In the genomic region with DNA sequence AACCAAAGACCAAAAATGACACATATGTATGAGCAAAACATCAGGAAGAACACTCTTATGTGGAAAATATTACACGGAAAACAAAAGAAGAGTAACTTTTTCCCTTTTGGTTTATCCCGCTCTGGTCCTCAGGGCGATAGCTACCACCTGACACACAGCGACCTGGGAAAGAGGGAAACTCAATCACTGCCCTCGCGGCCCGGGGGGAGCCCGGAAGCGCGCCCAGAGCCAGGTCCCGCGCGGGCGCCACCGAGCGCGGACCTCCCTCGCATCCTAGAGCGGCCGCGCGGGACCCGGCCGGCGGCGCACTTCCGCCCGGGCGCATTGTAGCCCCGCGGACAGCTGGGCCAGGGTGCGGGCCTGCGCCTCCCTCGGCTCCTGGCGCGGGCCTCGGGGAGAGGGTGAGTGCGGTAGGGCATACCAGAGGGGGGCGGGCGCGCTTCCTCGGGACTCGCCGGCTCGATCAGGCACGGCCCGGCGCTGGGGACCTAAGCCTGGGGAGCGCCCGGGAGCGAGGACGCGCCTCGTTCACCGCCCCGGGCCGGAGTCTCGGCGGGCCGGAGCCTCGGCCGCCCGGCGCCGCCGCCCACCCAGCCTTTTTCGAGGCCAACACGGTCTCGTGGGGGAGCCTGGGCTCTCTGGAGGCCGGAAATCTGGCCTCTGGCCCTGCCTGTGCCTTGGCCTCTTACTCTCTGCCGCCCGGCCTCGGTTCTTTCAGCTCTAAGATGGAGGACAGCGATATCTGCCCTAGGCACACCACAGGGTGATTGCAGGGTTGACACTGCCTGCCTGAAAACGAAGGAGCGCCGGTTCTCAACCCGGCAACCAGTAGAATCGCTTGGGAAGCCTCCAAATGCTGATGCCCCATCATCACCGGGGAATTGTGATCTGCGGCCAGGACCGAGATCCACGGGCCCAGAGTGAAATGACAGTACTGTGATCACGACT, we compare ENCODE assay signal across 1 cellular context.
TF ChIP-seq lines count a peak whose summit lies in the region.

Gene ELAC1 (plus strand): TSS at position 327 of the 948 bp plus-strand sequence. CDS start 6,365 bp downstream, outside the sequence.

TF ChIP-seq in HepG2, 621 proteins besides CTCF, POLR2A, EP300 and RAD21 (continued from another document and continues in another):
- TF ChIP-seq TCF12 (IDR thresholded peaks at IDR 0.05) (no peak), TCF12 (CRISPR knock-in tag; IDR thresholded peaks at IDR 0.05) (peak; percentile 56; the same call in 1 of the 2 replicates), ZBTB7A (CRISPR knock-in tag; IDR thresholded peaks at IDR 0.05) (no peak), TRIM24 (CRISPR knock-in tag; IDR thresholded peaks at IDR 0.05) (no peak), KLF16 (CRISPR knock-in tag; IDR thresholded peaks at IDR 0.05) (no peak; a peak in 1 of 4 replicates), ZNF10 (CRISPR knock-in tag; IDR thresholded peaks at IDR 0.05; ENCODE audit: borderline replicate concordance, low read depth) (no peak), ZNF546 (CRISPR knock-in tag; conservative IDR thresholded peaks at IDR 0.05) (no peak), KDM6A (CRISPR knock-in tag; IDR thresholded peaks at IDR 0.05; ENCODE audit: low read depth) (no peak), HES4 (CRISPR knock-in tag; IDR thresholded peaks at IDR 0.05; ENCODE audit: borderline replicate concordance) (peak; percentile 70; the same call in 1 of the 2 replicates), FLYWCH1 (CRISPR knock-in tag; IDR thresholded peaks at IDR 0.05) (peak; percentile 77; the same call in 1 of the 2 replicates), PREB (CRISPR knock-in tag; IDR thresholded peaks at IDR 0.05) (no peak), ETV5 (CRISPR knock-in tag; IDR thresholded peaks at IDR 0.05; ENCODE audit: borderline replicate concordance) (peak; percentile 85; the same call in 1 of the 2 replicates), PRPF4 (IDR thresholded peaks at IDR 0.05; ENCODE audit: low read depth, low read length, poor library complexity, severe bottlenecking) (no peak), HDAC2 (CRISPR knock-in tag; IDR thresholded peaks at IDR 0.05) (no peak), ZNF615 (CRISPR knock-in tag; IDR thresholded peaks at IDR 0.05; ENCODE audit: borderline replicate concordance) (no peak), ZEB1 (IDR thresholded peaks at IDR 0.05; ENCODE audit: insufficient replicate concordance, low read depth) (no peak), ZNF20 (CRISPR knock-in tag; IDR thresholded peaks at IDR 0.05) (no peak), ONECUT2 (CRISPR knock-in tag; IDR thresholded peaks at IDR 0.05) (no peak), IRF9 (CRISPR knock-in tag; IDR thresholded peaks at IDR 0.05; ENCODE audit: borderline replicate concordance) (peak; percentile 57; the same call in 1 of the 2 replicates), ZNF543 (CRISPR knock-in tag; IDR thresholded peaks at IDR 0.05) (peak; percentile 55; the same call in 1 of the 2 replicates), FOXP1 (IDR thresholded peaks at IDR 0.05) (no peak), FOXP1 (CRISPR knock-in tag; IDR thresholded peaks at IDR 0.05) (no peak), GMEB1 (CRISPR knock-in tag; IDR thresholded peaks at IDR 0.05; ENCODE audit: borderline replicate concordance) (no peak), SRSF4 (IDR thresholded peaks at IDR 0.05; ENCODE audit: low read depth, low read length, poor library complexity, severe bottlenecking) (no peak), ZBTB7B (CRISPR knock-in tag; IDR thresholded peaks at IDR 0.05) (peak; percentile 45; the same call in 1 of the 2 replicates), ZNF891 (CRISPR knock-in tag; IDR thresholded peaks at IDR 0.05) (0 out of 2 replicates have a peak, but pooled peaks have one; percentile 39), ZNF549 (CRISPR knock-in tag; IDR thresholded peaks at IDR 0.05) (no peak), RNF219 (CRISPR knock-in tag; IDR thresholded peaks at IDR 0.05) (no peak), ZNF225 (CRISPR knock-in tag; IDR thresholded peaks at IDR 0.05) (no peak), ZNF850 (CRISPR knock-in tag; conservative IDR thresholded peaks at IDR 0.05) (peak; percentile 79; the same call in 1 of the 2 replicates), ZNF776 (CRISPR knock-in tag; IDR thresholded peaks at IDR 0.05) (no peak; the same call in 1 of the 2 replicates)
- TF ChIP-seq, protein P1, sequence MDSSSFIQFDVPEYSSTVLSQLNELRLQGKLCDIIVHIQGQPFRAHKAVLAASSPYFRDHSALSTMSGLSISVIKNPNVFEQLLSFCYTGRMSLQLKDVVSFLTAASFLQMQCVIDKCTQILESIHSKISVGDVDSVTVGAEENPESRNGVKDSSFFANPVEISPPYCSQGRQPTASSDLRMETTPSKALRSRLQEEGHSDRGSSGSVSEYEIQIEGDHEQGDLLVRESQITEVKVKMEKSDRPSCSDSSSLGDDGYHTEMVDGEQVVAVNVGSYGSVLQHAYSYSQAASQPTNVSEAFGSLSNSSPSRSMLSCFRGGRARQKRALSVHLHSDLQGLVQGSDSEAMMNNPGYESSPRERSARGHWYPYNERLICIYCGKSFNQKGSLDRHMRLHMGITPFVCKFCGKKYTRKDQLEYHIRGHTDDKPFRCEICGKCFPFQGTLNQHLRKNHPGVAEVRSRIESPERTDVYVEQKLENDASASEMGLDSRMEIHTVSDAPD (CRISPR knock-in tag; IDR thresholded peaks at IDR 0.05): peak; percentile 29; the same call in 1 of the 2 replicates
- TF ChIP-seq, protein P2, sequence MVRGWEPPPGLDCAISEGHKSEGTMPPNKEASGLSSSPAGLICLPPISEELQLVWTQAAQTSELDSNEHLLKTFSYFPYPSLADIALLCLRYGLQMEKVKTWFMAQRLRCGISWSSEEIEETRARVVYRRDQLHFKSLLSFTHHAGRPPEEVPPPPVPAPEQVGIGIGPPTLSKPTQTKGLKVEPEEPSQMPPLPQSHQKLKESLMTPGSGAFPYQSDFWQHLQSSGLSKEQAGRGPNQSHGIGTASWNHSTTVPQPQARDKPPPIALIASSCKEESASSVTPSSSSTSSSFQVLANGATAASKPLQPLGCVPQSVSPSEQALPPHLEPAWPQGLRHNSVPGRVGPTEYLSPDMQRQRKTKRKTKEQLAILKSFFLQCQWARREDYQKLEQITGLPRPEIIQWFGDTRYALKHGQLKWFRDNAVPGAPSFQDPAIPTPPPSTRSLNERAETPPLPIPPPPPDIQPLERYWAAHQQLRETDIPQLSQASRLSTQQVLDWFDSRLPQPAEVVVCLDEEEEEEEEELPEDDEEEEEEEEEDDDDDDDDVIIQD (CRISPR knock-in tag; IDR thresholded peaks at IDR 0.05; ENCODE audit: low read depth): no peak
- TF ChIP-seq, protein P3, sequence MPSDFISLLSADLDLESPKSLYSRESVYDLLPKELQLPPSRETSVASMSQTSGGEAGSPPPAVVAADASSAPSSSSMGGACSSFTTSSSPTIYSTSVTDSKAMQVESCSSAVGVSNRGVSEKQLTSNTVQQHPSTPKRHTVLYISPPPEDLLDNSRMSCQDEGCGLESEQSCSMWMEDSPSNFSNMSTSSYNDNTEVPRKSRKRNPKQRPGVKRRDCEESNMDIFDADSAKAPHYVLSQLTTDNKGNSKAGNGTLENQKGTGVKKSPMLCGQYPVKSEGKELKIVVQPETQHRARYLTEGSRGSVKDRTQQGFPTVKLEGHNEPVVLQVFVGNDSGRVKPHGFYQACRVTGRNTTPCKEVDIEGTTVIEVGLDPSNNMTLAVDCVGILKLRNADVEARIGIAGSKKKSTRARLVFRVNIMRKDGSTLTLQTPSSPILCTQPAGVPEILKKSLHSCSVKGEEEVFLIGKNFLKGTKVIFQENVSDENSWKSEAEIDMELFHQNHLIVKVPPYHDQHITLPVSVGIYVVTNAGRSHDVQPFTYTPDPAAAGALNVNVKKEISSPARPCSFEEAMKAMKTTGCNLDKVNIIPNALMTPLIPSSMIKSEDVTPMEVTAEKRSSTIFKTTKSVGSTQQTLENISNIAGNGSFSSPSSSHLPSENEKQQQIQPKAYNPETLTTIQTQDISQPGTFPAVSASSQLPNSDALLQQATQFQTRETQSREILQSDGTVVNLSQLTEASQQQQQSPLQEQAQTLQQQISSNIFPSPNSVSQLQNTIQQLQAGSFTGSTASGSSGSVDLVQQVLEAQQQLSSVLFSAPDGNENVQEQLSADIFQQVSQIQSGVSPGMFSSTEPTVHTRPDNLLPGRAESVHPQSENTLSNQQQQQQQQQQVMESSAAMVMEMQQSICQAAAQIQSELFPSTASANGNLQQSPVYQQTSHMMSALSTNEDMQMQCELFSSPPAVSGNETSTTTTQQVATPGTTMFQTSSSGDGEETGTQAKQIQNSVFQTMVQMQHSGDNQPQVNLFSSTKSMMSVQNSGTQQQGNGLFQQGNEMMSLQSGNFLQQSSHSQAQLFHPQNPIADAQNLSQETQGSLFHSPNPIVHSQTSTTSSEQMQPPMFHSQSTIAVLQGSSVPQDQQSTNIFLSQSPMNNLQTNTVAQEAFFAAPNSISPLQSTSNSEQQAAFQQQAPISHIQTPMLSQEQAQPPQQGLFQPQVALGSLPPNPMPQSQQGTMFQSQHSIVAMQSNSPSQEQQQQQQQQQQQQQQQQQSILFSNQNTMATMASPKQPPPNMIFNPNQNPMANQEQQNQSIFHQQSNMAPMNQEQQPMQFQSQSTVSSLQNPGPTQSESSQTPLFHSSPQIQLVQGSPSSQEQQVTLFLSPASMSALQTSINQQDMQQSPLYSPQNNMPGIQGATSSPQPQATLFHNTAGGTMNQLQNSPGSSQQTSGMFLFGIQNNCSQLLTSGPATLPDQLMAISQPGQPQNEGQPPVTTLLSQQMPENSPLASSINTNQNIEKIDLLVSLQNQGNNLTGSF (CRISPR knock-in tag; IDR thresholded peaks at IDR 0.05): peak; percentile 82
- TF ChIP-seq, protein P4, sequence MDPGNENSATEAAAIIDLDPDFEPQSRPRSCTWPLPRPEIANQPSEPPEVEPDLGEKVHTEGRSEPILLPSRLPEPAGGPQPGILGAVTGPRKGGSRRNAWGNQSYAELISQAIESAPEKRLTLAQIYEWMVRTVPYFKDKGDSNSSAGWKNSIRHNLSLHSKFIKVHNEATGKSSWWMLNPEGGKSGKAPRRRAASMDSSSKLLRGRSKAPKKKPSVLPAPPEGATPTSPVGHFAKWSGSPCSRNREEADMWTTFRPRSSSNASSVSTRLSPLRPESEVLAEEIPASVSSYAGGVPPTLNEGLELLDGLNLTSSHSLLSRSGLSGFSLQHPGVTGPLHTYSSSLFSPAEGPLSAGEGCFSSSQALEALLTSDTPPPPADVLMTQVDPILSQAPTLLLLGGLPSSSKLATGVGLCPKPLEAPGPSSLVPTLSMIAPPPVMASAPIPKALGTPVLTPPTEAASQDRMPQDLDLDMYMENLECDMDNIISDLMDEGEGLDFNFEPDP (CRISPR knock-in tag; conservative IDR thresholded peaks at IDR 0.05): no peak
- TF ChIP-seq, protein P5, sequence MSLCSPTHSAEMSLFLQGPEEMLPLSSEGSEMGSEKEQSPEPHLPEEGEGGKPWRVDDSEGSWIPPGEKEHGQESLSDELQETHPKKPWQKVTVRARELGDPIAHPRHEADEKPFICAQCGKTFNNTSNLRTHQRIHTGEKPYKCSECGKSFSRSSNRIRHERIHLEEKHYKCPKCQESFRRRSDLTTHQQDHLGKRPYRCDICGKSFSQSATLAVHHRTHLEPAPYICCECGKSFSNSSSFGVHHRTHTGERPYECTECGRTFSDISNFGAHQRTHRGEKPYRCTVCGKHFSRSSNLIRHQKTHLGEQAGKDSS (CRISPR knock-in tag; IDR thresholded peaks at IDR 0.05; ENCODE audit: borderline replicate concordance, low read depth): 0 out of 2 replicates have a peak, but pooled peaks have one; percentile 23
- TF ChIP-seq, protein P6, sequence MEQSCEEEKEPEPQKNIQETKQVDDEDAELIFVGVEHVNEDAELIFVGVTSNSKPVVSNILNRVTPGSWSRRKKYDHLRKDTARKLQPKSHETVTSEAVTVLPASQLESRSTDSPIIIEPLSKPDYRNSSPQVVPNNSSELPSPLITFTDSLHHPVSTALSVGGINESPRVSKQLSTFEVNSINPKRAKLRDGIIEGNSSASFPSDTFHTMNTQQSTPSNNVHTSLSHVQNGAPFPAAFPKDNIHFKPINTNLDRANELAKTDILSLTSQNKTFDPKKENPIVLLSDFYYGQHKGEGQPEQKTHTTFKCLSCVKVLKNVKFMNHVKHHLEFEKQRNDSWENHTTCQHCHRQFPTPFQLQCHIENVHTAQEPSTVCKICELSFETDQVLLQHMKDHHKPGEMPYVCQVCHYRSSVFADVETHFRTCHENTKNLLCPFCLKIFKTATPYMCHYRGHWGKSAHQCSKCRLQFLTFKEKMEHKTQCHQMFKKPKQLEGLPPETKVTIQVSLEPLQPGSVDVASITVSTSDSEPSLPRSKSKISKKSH (CRISPR knock-in tag; IDR thresholded peaks at IDR 0.05; ENCODE audit: borderline replicate concordance): no peak
